Comparison of ENCODE assay signal across 27 cellular contexts in genomic region chr17:37060966-37061365, GRCh38.
DNase-seq lines count a peak whose midpoint lies in the region; ATAC-seq, FAIRE-seq and TF ChIP-seq lines count a peak whose summit lies in the region.
"Had no signal": no experiment of that assay in that cellular context is flagged by ENCODE, and none has a peak within 500 bp of the region (broad histone marks: within the 10 kb centered on the region; RNA-seq: fewer than 3 reads in every experiment).

No MANE protein-coding gene starts in this region.

- H3K79me2 ChIP-seq in H9 (ENCODE audit: insufficient read depth, low read length) (no peaks in the 10 kb centered on the region), hepatocyte (no peaks in the 10 kb centered on the region)

- H3K4me1 ChIP-seq in H9 (ENCODE audit: insufficient read depth, low read length) (peaks cover 20% of the 10 kb centered on the region), hepatocyte (ENCODE audit: insufficient read depth) (no peaks in the 10 kb centered on the region), kidney (ENCODE audit: control insufficient read depth in 1 of 2, insufficient read depth in 1 of 2, low read depth in 1 of 2, low read length in 2 of 2) (no peaks in the 10 kb centered on the region), foreskin keratinocyte (no peaks in the 10 kb centered on the region)
- H3K4me1 ChIP-seq: A549 had no signal

- H3K79me1 ChIP-seq in H9 (ENCODE audit: insufficient read depth, low read depth, low read length, poor library complexity, severe bottlenecking), result no peaks in the 10 kb centered on the region

- H3K36me3 Mint-ChIP-seq in H9 (ENCODE audit: insufficient read depth in 1 of 3, low read depth in 3 of 3), result peaks cover 0 to 17% (median 15%) of the 10 kb centered on the region in 3 experiments; a peak in 6 of 7 replicates
- peaks cover 10% of the 10 kb centered on the region for H3K36me3 Mint-ChIP-seq in type B pancreatic cell

- H3K56ac ChIP-seq in H9 (ENCODE audit: insufficient read length, low read depth, low read length), result no peak overlapping the region

- TF ChIP-seq CTCF in H9 (conservative IDR thresholded peaks at IDR 0.05) (no peak), hepatocyte (IDR thresholded peaks at IDR 0.05; ENCODE audit: poor library complexity) (no peak), type B pancreatic cell (conservative IDR thresholded peaks at IDR 0.05) (no peak), kidney (IDR thresholded peaks at IDR 0.05; ENCODE audit: borderline replicate concordance, extremely low read depth, insufficient read depth) (no peak), foreskin keratinocyte (conservative IDR thresholded peaks at IDR 0.05) (no peak)

- H4K5ac ChIP-seq in H9 (ENCODE audit: insufficient read length, low read depth, low read length), result no peak overlapping the region

- no peak overlapping the region for H2BK5ac ChIP-seq in H9 (ENCODE audit: insufficient read length, low read length)

- H4K8ac ChIP-seq in H9 (replicated peaks; ENCODE audit: insufficient read length, low read depth, low read length), result no peak overlapping the region

- H3K4me3 ChIP-seq in hepatocyte, result no peak overlapping the region
- H3K4me3 ChIP-seq in kidney (ENCODE audit: low read length in 2 of 2), result no peak overlapping the region
- H3K4me3 ChIP-seq: A549; BLaER1 treated with 17β-estradiol and CSF1 and Interleukin-3, amounts not matched to agents 10 nM and 100 nM; MG63; SJSA1 had no signal

- no peaks in the 10 kb centered on the region for H3K9me2 ChIP-seq in hepatocyte (replicated peaks; ENCODE audit: insufficient read depth)

- H3K9ac ChIP-seq in H9 (ENCODE audit: extremely low read depth, insufficient read length, low read length), result no peak overlapping the region
- no peak overlapping the region for H3K9ac ChIP-seq in kidney (ENCODE audit: low read length in 2 of 2)
- H3K9ac ChIP-seq: BLaER1 treated with 17β-estradiol and CSF1 and Interleukin-3, amounts not matched to agents 10 nM and 100 nM had no signal

- no peaks in the 10 kb centered on the region for H4K20me1 ChIP-seq in H9 (ENCODE audit: control insufficient read depth, insufficient read depth, insufficient read length)
- no peaks in the 10 kb centered on the region for H4K20me1 ChIP-seq in hepatocyte (ENCODE audit: insufficient read depth, poor library complexity, severe bottlenecking)

- H2BK15ac ChIP-seq in H9 (ENCODE audit: low read depth, low read length), result no peak overlapping the region

- H3K9me3 ChIP-seq in H9 (ENCODE audit: control insufficient read depth, low read depth, low read length), result no peaks in the 10 kb centered on the region
- H3K9me3 ChIP-seq in hepatocyte (ENCODE audit: low read depth), result no peaks in the 10 kb centered on the region
- no peaks in the 10 kb centered on the region for H3K9me3 ChIP-seq in kidney (ENCODE audit: control insufficient read depth in 1 of 2, low read length in 2 of 2)
- H3K9me3 ChIP-seq: A549, MG63, SJSA1 had no signal

- no peak overlapping the region for H3K18ac ChIP-seq in H9 (ENCODE audit: insufficient read length, low read depth, low read length)

- no peak overlapping the region for H3K23ac ChIP-seq in H9 (ENCODE audit: insufficient read length, low read depth, low read length)

- H4K91ac ChIP-seq in H9 (ENCODE audit: insufficient read length, low read depth, low read length), result no peak overlapping the region

- no peak overlapping the region for H3K4me2 ChIP-seq in H9 (ENCODE audit: insufficient read depth, insufficient read length, low read length)
- H3K4me2 ChIP-seq in hepatocyte, result no peak overlapping the region
- H3K4me2 ChIP-seq: A549; BLaER1 treated with 17β-estradiol and CSF1 and Interleukin-3, amounts not matched to agents 10 nM and 100 nM had no signal

- no peaks in the 10 kb centered on the region; a peak in 1 of 5 replicates for H3K9me3 Mint-ChIP-seq in H9
- no peaks in the 10 kb centered on the region for H3K9me3 Mint-ChIP-seq in type B pancreatic cell
- H3K9me3 Mint-ChIP-seq: CD4-positive, alpha-beta T cell; HFFc6 had no signal

- H3T11ph ChIP-seq in H9 (ENCODE audit: low read length), result no peak overlapping the region

- H2AFZ ChIP-seq in H9 (ENCODE audit: low read length) (no peak overlapping the region), hepatocyte (no peak overlapping the region)

- H2AK5ac ChIP-seq in H9 (ENCODE audit: insufficient read length, low read length), result no peak overlapping the region

- H3K4ac ChIP-seq in H9 (ENCODE audit: low read depth, low read length), result no peak overlapping the region

- no peak for DNase-seq in H9
- DNase-seq in RPMI8226, result peak; percentile 24
- DNase-seq in hepatocyte (ENCODE audit: low spot score), result peak; percentile 60
- DNase-seq in type B pancreatic cell (ENCODE audit: extremely low spot score, unreplicated experiment), result no peak
- no peak for DNase-seq in DMS79 treated with DMSO at 0.1 percent for 48 hours (lab: John Stamatoyannopoulos, UW)
- no peak for DNase-seq in kidney
- no peak for DNase-seq in foreskin keratinocyte
- DNase-seq: AML-193; CD4-positive, alpha-beta T cell; DMS53; HFFc6; KG1; MG63; NCI-H1105 treated with DMSO at 0.1 percent for 48 hours; NCI-H146; NCI-H1930; NCI-H446 treated with DMSO at 0.1 percent for 48 hours; NCI-H526; NCI-H82; NK-92 treated with Interleukin-12 subunit alpha and Interleukin-12 subunit beta, amount 100 ng/mL, for 24 hours; PC-3; Right ventricle myocardium superior had no signal

- FAIRE-seq in kidney (lab: Jason Lieb, UNC), result no peak
- FAIRE-seq: A549, G401.6, H54 had no signal

- H3K4me1 Mint-ChIP-seq in H9 (peaks cover 52 to 58% of the 10 kb centered on the region in 2 experiments), type B pancreatic cell (ENCODE audit: unreplicated experiment) (peaks cover 17% of the 10 kb centered on the region)

- WGBS in H9 (ENCODE audit: extremely low coverage, insufficient read length, low lambda C conversion rate), result no CpG with 5 or more reads among the region's 7 CpGs
- 56% methylated on average over 7 of the region's 7 CpGs for WGBS in hepatocyte (ENCODE audit: low lambda C conversion rate, missing lambda C conversion rate)

- 0 out of 2 replicates have a peak overlapping the region, but pooled peaks have one; percentile 1 for H3K14ac ChIP-seq in H9 (ENCODE audit: insufficient read depth, low read length)

- no peaks in the 10 kb centered on the region; the same call in 1 of the 2 replicates for H3K27me3 ChIP-seq in H9 (ENCODE audit: insufficient read depth, low read length)
- peaks cover 3% of the 10 kb centered on the region for H3K27me3 ChIP-seq in hepatocyte
- H3K27me3 ChIP-seq in foreskin keratinocyte, result peaks cover 18% of the 10 kb centered on the region
- H3K27me3 ChIP-seq: BLaER1 treated with 17β-estradiol and CSF1 and Interleukin-3, amounts not matched to agents 10 nM and 100 nM; MG63; SJSA1 had no signal

- H3K27me3 Mint-ChIP-seq in H9 (ENCODE audit: low read depth) (no peaks in the 10 kb centered on the region), type B pancreatic cell (peaks cover 14% of the 10 kb centered on the region)
- H3K27me3 Mint-ChIP-seq: CD4-positive, alpha-beta T cell had no signal

- no peaks in the 10 kb centered on the region for H3K36me3 ChIP-seq in hepatocyte (replicated peaks; ENCODE audit: insufficient read depth, low read depth)
- H3K36me3 ChIP-seq in kidney (ENCODE audit: control insufficient read depth in 1 of 2, insufficient read depth in 2 of 2, low read length in 2 of 2), result peaks cover 0 to 7% of the 10 kb centered on the region in 2 donors

- H3K27ac ChIP-seq in H9 (ENCODE audit: insufficient read length, low read depth, low read length) (no peak overlapping the region), hepatocyte (peak overlapping the region; percentile 55), kidney (ENCODE audit: low read depth in 2 of 2, low read length in 2 of 2) (no peak overlapping the region), foreskin keratinocyte (no peak overlapping the region)
- H3K27ac ChIP-seq: A549; BLaER1 treated with 17β-estradiol and CSF1 and Interleukin-3, amounts not matched to agents 10 nM and 100 nM; SJSA1 had no signal

- intact Hi-C loops in kidney (cut with DNase I), result no loop called here

- H2BK12ac ChIP-seq in H9 (ENCODE audit: insufficient read length, low read depth, low read length), result no peak overlapping the region

- no peak for ATAC-seq in foreskin keratinocyte
- ATAC-seq: A549, PC-3 had no signal

- peak overlapping the region; percentile 71 to 81 (median 77); a peak in 5 of 7 replicates for H3K27ac Mint-ChIP-seq in H9
- no peak overlapping the region for H3K27ac Mint-ChIP-seq in type B pancreatic cell
- H3K27ac Mint-ChIP-seq: CD4-positive, alpha-beta T cell; HFFc6 had no signal

- no peaks in the 10 kb centered on the region for H3K23me2 ChIP-seq in H9 (ENCODE audit: insufficient read length, low read depth, low read length, poor library complexity, severe bottlenecking)

- H3K4me3 Mint-ChIP-seq in H9 (no peak overlapping the region), type B pancreatic cell (peak overlapping the region; percentile 54)
- H3K4me3 Mint-ChIP-seq: CD4-positive, alpha-beta T cell; HFFc6 had no signal

- no peak overlapping the region for H2BK20ac ChIP-seq in H9 (ENCODE audit: low read depth, low read length, poor library complexity, severe bottlenecking)

- no peak overlapping the region for H2BK120ac ChIP-seq in H9 (ENCODE audit: low read depth, low read length, poor library complexity, severe bottlenecking)

Comparison
In these comparisons a context has a peak if more than half of its experiments do, and no peak if none do; other contexts are left out.
1. DNase-seq: peak in RPMI8226 (single experiment) and hepatocyte (single experiment); none in H9 (single experiment), type B pancreatic cell (single experiment), DMS79 treated with DMSO at 0.1 percent for 48 hours (single experiment), kidney (single experiment) and foreskin keratinocyte (0 of 2).